9 cellular contexts compared by ENCODE assay signal in the genomic region with DNA sequence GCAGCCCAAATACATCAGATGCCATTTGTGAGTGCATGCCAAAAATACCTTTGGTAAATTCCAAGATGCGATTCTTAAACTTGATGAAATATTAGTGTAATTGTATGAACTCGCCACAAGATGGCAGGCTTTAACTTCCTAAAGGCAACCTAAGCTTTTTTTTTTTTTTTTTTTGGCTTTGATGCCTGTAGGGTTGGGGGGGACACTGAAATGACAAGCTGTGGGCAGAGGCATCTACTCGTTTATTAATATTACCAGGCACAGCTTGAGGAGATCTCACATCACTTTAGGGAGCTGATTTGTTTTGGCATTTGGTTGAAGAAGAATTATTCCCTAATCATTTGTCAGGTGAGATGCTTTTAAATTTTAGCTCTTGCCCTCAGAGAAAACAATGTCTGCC.
A peak's percentile ranks its signal among the peaks of the same experiment; 100 is the strongest.
DNase-seq lines count a peak whose midpoint lies in the region; ATAC-seq and TF ChIP-seq lines count a peak whose summit lies in the region.
"Had no signal": no experiment of that assay in that cellular context is flagged by ENCODE, and none has a peak within 500 bp of the region (broad histone marks: within the 10 kb centered on the region; RNA-seq: fewer than 3 reads in every experiment).

No MANE protein-coding gene starts in this region.

- H3K4me2 ChIP-seq in mammary epithelial cell (ENCODE audit: insufficient read depth, low read depth, low read length) = no peak overlapping the region

- no TSS peak for BruUV-seq in mammary epithelial cell (replicated peaks; lab: Mats Ljungman, UMichigan)

- peak; percentile 32 for DNase-seq in NOMO-1 treated with DMSO at 0.1 percent for 48 hours (lab: John Stamatoyannopoulos, UW; ENCODE audit: unreplicated experiment)
- no peak for DNase-seq in NOMO-1 treated with dmso at 0.1 percent for 144 hours (lab: John Stamatoyannopoulos, UW; ENCODE audit: unreplicated experiment)
- peak; percentile 22 for DNase-seq in HFFc6
- DNase-seq in NCI-H69 (lab: John Stamatoyannopoulos, UW) = peak; percentile 58
- peak; percentile 25 for DNase-seq in mammary epithelial cell
- DNase-seq in right lobe of liver = no peak

- no peaks in the 10 kb centered on the region for H4K20me1 ChIP-seq in mammary epithelial cell (ENCODE audit: insufficient read depth, low read length)

- H3K9me3 ChIP-seq in mammary epithelial cell (replicated peaks; ENCODE audit: insufficient read depth, low read length) (no peaks in the 10 kb centered on the region), right lobe of liver (no peaks in the 10 kb centered on the region)

- H3K27ac ChIP-seq in mammary epithelial cell (ENCODE audit: insufficient read depth, low read depth, low read length) = no peak overlapping the region
- H3K27ac ChIP-seq in right lobe of liver = no peak overlapping the region

- TF ChIP-seq CTCF in HFFc6 (IDR thresholded peaks at IDR 0.05) (peak; percentile 86), mammary epithelial cell (conservative IDR thresholded peaks at IDR 0.05 in 1 of 2, IDR thresholded peaks at IDR 0.05 in 1 of 2; ENCODE audit: extremely low read depth in 1 of 2, insufficient read depth in 1 of 2, low read depth in 1 of 2, low read length in 2 of 2) (peak; percentile 54 to 60), right lobe of liver (IDR thresholded peaks at IDR 0.05) (peak; percentile 58 to 64 (median 62))

- H3K4me1 Mint-ChIP-seq in HFFc6 (ENCODE audit: low read depth) = no peaks in the 10 kb centered on the region
- H3K4me1 Mint-ChIP-seq: stimulated activated naive CD8-positive, alpha-beta T cell treated with anti-CD3 and anti-CD28 coated beads, Interleukin-15, amount 100 ng/mL, for 72 hours had no signal

- H3K4me3 ChIP-seq in mammary epithelial cell (replicated peaks in 1 of 3; ENCODE audit: insufficient read depth in 1 of 3, low read depth in 2 of 3, low read length in 3 of 3) (no peak overlapping the region), right lobe of liver (no peak overlapping the region)

- H3K27me3 Mint-ChIP-seq in HFFc6 (ENCODE audit: insufficient read depth) = peaks cover 4% of the 10 kb centered on the region; the same call in 1 of the 2 replicates
- H3K27me3 Mint-ChIP-seq: stimulated activated naive CD8-positive, alpha-beta T cell treated with anti-CD3 and anti-CD28 coated beads, Interleukin-15, amount 100 ng/mL, for 72 hours had no signal

- H3K79me2 ChIP-seq in mammary epithelial cell (ENCODE audit: insufficient read depth, low read length) = no peaks in the 10 kb centered on the region

- H3K4me1 ChIP-seq in mammary epithelial cell (ENCODE audit: insufficient read depth, low read length) (no peaks in the 10 kb centered on the region), right lobe of liver (peaks cover 0 to 6% (median 0%) of the 10 kb centered on the region in 4 donors)

- no peak overlapping the region for H3K4me3 Mint-ChIP-seq in HFFc6
- H3K4me3 Mint-ChIP-seq: stimulated activated naive CD8-positive, alpha-beta T cell treated with anti-CD3 and anti-CD28 coated beads, Interleukin-15, amount 100 ng/mL, for 72 hours had no signal

- no peaks in the 10 kb centered on the region for H3K36me3 Mint-ChIP-seq in HFFc6 (ENCODE audit: low read depth)

- H3K27ac Mint-ChIP-seq in HFFc6 = no peak overlapping the region
- H3K27ac Mint-ChIP-seq: stimulated activated naive CD8-positive, alpha-beta T cell treated with anti-CD3 and anti-CD28 coated beads, Interleukin-15, amount 100 ng/mL, for 72 hours had no signal

- intact Hi-C loops in mammary epithelial cell (cut with micrococcal nuclease) = loop anchor here (1.0 kb wide), 2 partner anchors 36 to 44 kb away; no protein-coding TSS in a partner anchor
- intact Hi-C loops in right lobe of liver (cut with DNase I) = no loop called here

- no peaks in the 10 kb centered on the region for H3K9me3 Mint-ChIP-seq in HFFc6
- H3K9me3 Mint-ChIP-seq: stimulated activated naive CD8-positive, alpha-beta T cell treated with anti-CD3 and anti-CD28 coated beads, Interleukin-15, amount 100 ng/mL, for 72 hours had no signal

- H3K36me3 ChIP-seq in mammary epithelial cell (ENCODE audit: insufficient read depth, low read length) (no peaks in the 10 kb centered on the region), right lobe of liver (no peaks in the 10 kb centered on the region)

- dilution Hi-C loops in mammary epithelial cell (cut with HindIII; ENCODE audit: low sequenced_read_pairs) = no loop called here

- H2AFZ ChIP-seq in mammary epithelial cell (ENCODE audit: low read depth, low read length) = no peak overlapping the region

- no peak for TF ChIP-seq POLR2A in right lobe of liver (IDR thresholded peaks at IDR 0.05)

- in situ Hi-C loops in mammary epithelial cell (cut with MboI; ENCODE audit: low sequenced_read_pairs in 2 of 2) = no loop called here

- ATAC-seq in right lobe of liver (peak in 3 of 4 donors; percentile 50 to 68 (median 63)), GM19397 (IDR thresholded peaks at IDR 0.05; ENCODE audit: unreplicated experiment) (no peak), HG02763 (IDR thresholded peaks at IDR 0.05; ENCODE audit: unreplicated experiment) (no peak)
- ATAC-seq: stimulated activated naive CD8-positive, alpha-beta T cell treated with anti-CD3 and anti-CD28 coated beads, Interleukin-15, amount 100 ng/mL, for 72 hours had no signal

- H3K9ac ChIP-seq in mammary epithelial cell (ENCODE audit: insufficient read depth, low read length) = no peak overlapping the region

- CTCF ChIA-PET in mammary epithelial cell (lab: Charles Lee; ENCODE audit: low non-redundant PET) = interaction anchor here (0.5 to 1.3 kb wide), 8 partner anchors 42 to 1161 kb away, joined by 4 to 52 read pairs (median 8); no protein-coding TSS in a partner anchor

- WGBS in mammary epithelial cell (ENCODE audit: low coverage, missing lambda C conversion rate) = 5% methylated on average over 3 of the region's 3 CpGs
- 0% methylated on average over 3 of the region's 3 CpGs for WGBS in right lobe of liver (ENCODE audit: insufficient coverage, low coverage, low lambda C conversion rate, missing lambda C conversion rate)

- H3K27me3 ChIP-seq in mammary epithelial cell (ENCODE audit: insufficient read depth, low read length) (peaks cover 2% of the 10 kb centered on the region), right lobe of liver (no peaks in the 10 kb centered on the region)

Comparison
In these comparisons a context has a peak if more than half of its experiments do, and no peak if none do; other contexts are left out.
1. DNase-seq: peak in NOMO-1 treated with DMSO at 0.1 percent for 48 hours (single experiment), HFFc6 (single experiment), NCI-H69 (single experiment) and mammary epithelial cell (single experiment); none in NOMO-1 treated with dmso at 0.1 percent for 144 hours (single experiment) and right lobe of liver (0 of 3).
2. ATAC-seq: peak in right lobe of liver (3 of 4); none in GM19397 (single experiment) and HG02763 (single experiment).
3. Peak in every context shown above with its lines, with median percentiles within 50 percentile points of each other: CTCF ChIP-seq.